ENCODE assay signal across 1 cellular context in the genomic region with DNA sequence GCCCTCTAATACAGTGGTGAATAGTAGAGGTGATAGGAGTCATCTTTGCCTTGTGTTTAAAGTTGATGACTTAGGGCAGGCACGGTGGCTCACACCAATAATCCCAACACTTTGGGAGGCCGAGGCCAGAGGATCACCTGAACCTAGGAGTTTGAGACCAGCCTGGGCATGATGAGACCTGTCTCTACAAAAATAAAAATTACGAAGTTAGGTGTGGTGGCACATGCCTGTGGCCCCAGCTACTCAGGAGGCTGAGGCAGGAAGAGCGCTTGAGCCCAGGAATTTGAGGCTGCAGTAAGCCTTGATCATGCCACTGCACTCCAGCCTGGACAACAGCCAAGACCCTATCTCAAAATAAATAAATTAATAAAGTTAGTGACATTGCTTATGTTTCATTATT.
TF ChIP-seq lines count a peak whose summit lies in the region.

No MANE protein-coding gene starts in this region.

TF ChIP-seq in K562, 482 proteins besides CTCF, POLR2A, EP300 and RAD21:
- peak; percentile 46; the same call in 1 of the 2 replicates for TF ChIP-seq ZNF121 (CRISPR knock-in tag; conservative IDR thresholded peaks at IDR 0.05)
- TF ChIP-seq ZC3H4 (CRISPR knock-in tag; IDR thresholded peaks at IDR 0.05; ENCODE audit: borderline replicate concordance), result no peak
- 0 out of 2 replicates have a peak, but pooled peaks have one; percentile 30 for TF ChIP-seq TGIF2 (CRISPR knock-in tag; IDR thresholded peaks at IDR 0.05)
- TF ChIP-seq, protein P1, sequence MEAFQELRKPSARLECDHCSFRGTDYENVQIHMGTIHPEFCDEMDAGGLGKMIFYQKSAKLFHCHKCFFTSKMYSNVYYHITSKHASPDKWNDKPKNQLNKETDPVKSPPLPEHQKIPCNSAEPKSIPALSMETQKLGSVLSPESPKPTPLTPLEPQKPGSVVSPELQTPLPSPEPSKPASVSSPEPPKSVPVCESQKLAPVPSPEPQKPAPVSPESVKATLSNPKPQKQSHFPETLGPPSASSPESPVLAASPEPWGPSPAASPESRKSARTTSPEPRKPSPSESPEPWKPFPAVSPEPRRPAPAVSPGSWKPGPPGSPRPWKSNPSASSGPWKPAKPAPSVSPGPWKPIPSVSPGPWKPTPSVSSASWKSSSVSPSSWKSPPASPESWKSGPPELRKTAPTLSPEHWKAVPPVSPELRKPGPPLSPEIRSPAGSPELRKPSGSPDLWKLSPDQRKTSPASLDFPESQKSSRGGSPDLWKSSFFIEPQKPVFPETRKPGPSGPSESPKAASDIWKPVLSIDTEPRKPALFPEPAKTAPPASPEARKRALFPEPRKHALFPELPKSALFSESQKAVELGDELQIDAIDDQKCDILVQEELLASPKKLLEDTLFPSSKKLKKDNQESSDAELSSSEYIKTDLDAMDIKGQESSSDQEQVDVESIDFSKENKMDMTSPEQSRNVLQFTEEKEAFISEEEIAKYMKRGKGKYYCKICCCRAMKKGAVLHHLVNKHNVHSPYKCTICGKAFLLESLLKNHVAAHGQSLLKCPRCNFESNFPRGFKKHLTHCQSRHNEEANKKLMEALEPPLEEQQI (IDR thresholded peaks at IDR 0.05), result no peak
- TF ChIP-seq NFIC (IDR thresholded peaks at IDR 0.05), result 0 out of 2 replicates have a peak, but pooled peaks have one; percentile 18
- TF ChIP-seq RBM39 (optimal IDR thresholded peaks at IDR 0.05; ENCODE audit: low read depth, low read length), result no peak
- no peak for TF ChIP-seq SREBF1 (IDR thresholded peaks at IDR 0.05; ENCODE audit: borderline replicate concordance, low read depth, low read length)
- no peak for TF ChIP-seq PPARD (CRISPR knock-in tag; IDR thresholded peaks at IDR 0.05)
